In genomic region chr16:70746708-70747424, GRCh38 we compare ENCODE assay signal across 8 cellular contexts. TPM values are rescaled to one million over a fixed set of nuclear protein-coding genes. Genes with fewer than 3 reads are reported as not detected.
DNase-seq lines count a peak whose midpoint lies in the region; ATAC-seq and TF ChIP-seq lines count a peak whose summit lies in the region.

No MANE protein-coding gene starts in this region.

- ATAC-seq in activated CD8-positive, alpha-beta T cell treated with anti-CD3 and anti-CD28 coated beads, Interleukin-2, amount 10 ng/mL, durations not matched to agents 7 days and 5 days, result peak; percentile 52
- peak; percentile 40 to 77 (median 62) for ATAC-seq in heart right ventricle
- ATAC-seq in GM18907 (IDR thresholded peaks at IDR 0.05; ENCODE audit: unreplicated experiment), result no peak

- H3K36me3 ChIP-seq in heart right ventricle (peaks cover 0 to 30% (median 3%) of the 10 kb centered on the region in 9 donors), smooth muscle cell (ENCODE audit: low read depth) (no peaks in the 10 kb centered on the region)

- WGBS in heart right ventricle, 2 donors, result 62 to 71% methylated on average over 15 of the region's 15 CpGs
- 83% methylated on average over 15 of the region's 15 CpGs for WGBS in smooth muscle cell (ENCODE audit: low lambda C conversion rate)

- no peak overlapping the region for H2AFZ ChIP-seq in smooth muscle cell (ENCODE audit: low read depth)

- peak overlapping the region; percentile 21 for H3K9ac ChIP-seq in smooth muscle cell (ENCODE audit: low read depth)

- H3K9me3 ChIP-seq in heart right ventricle (no peaks in the 10 kb centered on the region), smooth muscle cell (replicated peaks; ENCODE audit: low read depth) (no peaks in the 10 kb centered on the region)

- no peaks in the 10 kb centered on the region for H3F3A ChIP-seq in smooth muscle cell (ENCODE audit: low read depth)

- in situ Hi-C loops in KBM-7 (cut with MboI; ENCODE audit: low pct_unique_long_range_greater_than_20kb, low sequenced_read_pairs), result no loop called here

- TF ChIP-seq CTCF in heart right ventricle (IDR thresholded peaks at IDR 0.05) (no peak), smooth muscle cell (IDR thresholded peaks at IDR 0.05; ENCODE audit: borderline replicate concordance, insufficient read depth, poor library complexity, severe bottlenecking) (no peak), mesothelial cell of epicardium (IDR thresholded peaks at IDR 0.05; ENCODE audit: unreplicated experiment) (no peak)

- DNase-seq in COR-L47 (lab: John Stamatoyannopoulos, UW) (peak; percentile 29), KBM-7 (peak; percentile 11), heart right ventricle (peak; percentile 43 to 79), smooth muscle cell (lab: John Stamatoyannopoulos, UW; ENCODE audit: unreplicated experiment) (no peak), GM19238 (ENCODE audit: insufficient read length, low spot score) (no peak), mesothelial cell of epicardium (ENCODE audit: low spot score in 2 of 2, unreplicated experiment in 2 of 2) (no peak)
- DNase-seq in activated CD8-positive, alpha-beta T cell treated with anti-CD3 and anti-CD28 coated beads, Interleukin-2, amount 10 ng/mL, durations not matched to agents 7 days and 5 days, result peak; percentile 74

- no peak overlapping the region for H3K4me2 ChIP-seq in smooth muscle cell

- no peaks in the 10 kb centered on the region for H3K27me3 ChIP-seq in heart right ventricle
- H3K27me3 ChIP-seq in smooth muscle cell (ENCODE audit: low read depth), result no peaks in the 10 kb centered on the region

- peaks cover 56% of the 10 kb centered on the region for H3K4me1 Mint-ChIP-seq in activated CD8-positive, alpha-beta T cell treated with anti-CD3 and anti-CD28 coated beads, Interleukin-2, amount 10 ng/mL, durations not matched to agents 7 days and 5 days (ENCODE audit: low read depth)
- peaks cover 20% of the 10 kb centered on the region for H3K4me1 Mint-ChIP-seq in mesothelial cell of epicardium

- peaks cover 4% of the 10 kb centered on the region for H3K9me3 Mint-ChIP-seq in activated CD8-positive, alpha-beta T cell treated with anti-CD3 and anti-CD28 coated beads, Interleukin-2, amount 10 ng/mL, durations not matched to agents 7 days and 5 days (ENCODE audit: insufficient read depth)
- peaks cover 5% of the 10 kb centered on the region for H3K9me3 Mint-ChIP-seq in mesothelial cell of epicardium

- H3K4me3 ChIP-seq in heart right ventricle, result no peak overlapping the region
- H3K4me3 ChIP-seq in smooth muscle cell, result no peak overlapping the region

- POLR2A ChIA-PET in activated CD8-positive, alpha-beta T cell treated with anti-CD3 and anti-CD28 coated beads, Interleukin-2, amount 10 ng/mL, durations not matched to agents 7 days and 5 days (lab: Charles Lee), result interaction anchor here (1.5 kb wide), 1 partner anchor 366 kb away, joined by 4 read pairs; no protein-coding TSS in a partner anchor

- peak overlapping the region; percentile 15 for H3K4me3 Mint-ChIP-seq in activated CD8-positive, alpha-beta T cell treated with anti-CD3 and anti-CD28 coated beads, Interleukin-2, amount 10 ng/mL, durations not matched to agents 7 days and 5 days
- no peak overlapping the region for H3K4me3 Mint-ChIP-seq in mesothelial cell of epicardium

- H3K4me1 ChIP-seq in heart right ventricle, result peaks cover 29 to 70% (median 49%) of the 10 kb centered on the region in 9 donors
- H3K4me1 ChIP-seq in smooth muscle cell (ENCODE audit: low read depth), result no peaks in the 10 kb centered on the region

- H3K27me3 Mint-ChIP-seq in activated CD8-positive, alpha-beta T cell treated with anti-CD3 and anti-CD28 coated beads, Interleukin-2, amount 10 ng/mL, durations not matched to agents 7 days and 5 days (ENCODE audit: low read depth), result no peaks in the 10 kb centered on the region
- no peaks in the 10 kb centered on the region for H3K27me3 Mint-ChIP-seq in mesothelial cell of epicardium (ENCODE audit: low read depth)

- H3K27ac Mint-ChIP-seq in activated CD8-positive, alpha-beta T cell treated with anti-CD3 and anti-CD28 coated beads, Interleukin-2, amount 10 ng/mL, durations not matched to agents 7 days and 5 days, result peak overlapping the region; percentile 77
- H3K27ac Mint-ChIP-seq in mesothelial cell of epicardium, result no peak overlapping the region

- H4K20me1 ChIP-seq in smooth muscle cell (ENCODE audit: low read depth), result no peaks in the 10 kb centered on the region

- H3K79me2 ChIP-seq in smooth muscle cell (ENCODE audit: low read depth), result no peaks in the 10 kb centered on the region

- CTCF ChIA-PET in activated CD8-positive, alpha-beta T cell treated with anti-CD3 and anti-CD28 coated beads, Interleukin-2, amount 10 ng/mL, durations not matched to agents 7 days and 5 days (lab: Charles Lee), result interaction anchor here (0.7 to 1.5 kb wide), 3 partner anchors 9 to 67 kb away, joined by 3 to 8 read pairs (median 3); no protein-coding TSS in a partner anchor

- intact Hi-C loops in heart right ventricle (cut with DNase I), result loop anchor here in 2 of 10 donors (10.0 kb wide), 1 partner anchor 62 kb away; the partner anchor contains the start of gene MTSS2 (in 2 of the 2)

- H3K27ac ChIP-seq in heart right ventricle (peak overlapping the region in 6 of 10 donors; percentile 7 to 75 (median 50)), smooth muscle cell (ENCODE audit: low read depth) (peak overlapping the region; percentile 85)

- peaks cover 31% of the 10 kb centered on the region for H3K36me3 Mint-ChIP-seq in activated CD8-positive, alpha-beta T cell treated with anti-CD3 and anti-CD28 coated beads, Interleukin-2, amount 10 ng/mL, durations not matched to agents 7 days and 5 days (ENCODE audit: low read depth)
- peaks cover 16% of the 10 kb centered on the region for H3K36me3 Mint-ChIP-seq in mesothelial cell of epicardium

RNA-seq across cellular contexts. Expression of gene VAC14, which starts 54.1 kb away (rescaled TPM):
- total RNA-seq in activated CD8-positive, alpha-beta T cell treated with anti-CD3 and anti-CD28 coated beads, Interleukin-2, amount 10 ng/mL, durations not matched to agents 7 days and 5 days, result 10 to 100 TPM; 35.2 to 37.9 TPM
- total RNA-seq in heart right ventricle, result 10 to 100 TPM; 19.2 to 27.9 (median 22.7) TPM
- polyA plus RNA-seq in heart right ventricle, result 10 to 100 TPM; 27.1 to 43.7 TPM
- 22.7 and 27.9 TPM in 2 replicates for total RNA-seq in smooth muscle cell
- 42.0 and 52.3 TPM in 2 replicates for polyA plus RNA-seq in smooth muscle cell
- 36.3 to 39.1 TPM (median 37.9 TPM) in 3 replicates for total RNA-seq in mesothelial cell of epicardium

Comparison
In these comparisons a context has a peak if more than half of its experiments do, and no peak if none do; other contexts are left out.
1. DNase-seq: peak in COR-L47 (single experiment), KBM-7 (single experiment), activated CD8-positive, alpha-beta T cell treated with anti-CD3 and anti-CD28 coated beads, Interleukin-2, amount 10 ng/mL, durations not matched to agents 7 days and 5 days (single experiment) and heart right ventricle (2 of 2); none in smooth muscle cell (single experiment), GM19238 (single experiment) and mesothelial cell of epicardium (0 of 2).